ENCODE assay signal across 10 cellular contexts in the genomic region with DNA sequence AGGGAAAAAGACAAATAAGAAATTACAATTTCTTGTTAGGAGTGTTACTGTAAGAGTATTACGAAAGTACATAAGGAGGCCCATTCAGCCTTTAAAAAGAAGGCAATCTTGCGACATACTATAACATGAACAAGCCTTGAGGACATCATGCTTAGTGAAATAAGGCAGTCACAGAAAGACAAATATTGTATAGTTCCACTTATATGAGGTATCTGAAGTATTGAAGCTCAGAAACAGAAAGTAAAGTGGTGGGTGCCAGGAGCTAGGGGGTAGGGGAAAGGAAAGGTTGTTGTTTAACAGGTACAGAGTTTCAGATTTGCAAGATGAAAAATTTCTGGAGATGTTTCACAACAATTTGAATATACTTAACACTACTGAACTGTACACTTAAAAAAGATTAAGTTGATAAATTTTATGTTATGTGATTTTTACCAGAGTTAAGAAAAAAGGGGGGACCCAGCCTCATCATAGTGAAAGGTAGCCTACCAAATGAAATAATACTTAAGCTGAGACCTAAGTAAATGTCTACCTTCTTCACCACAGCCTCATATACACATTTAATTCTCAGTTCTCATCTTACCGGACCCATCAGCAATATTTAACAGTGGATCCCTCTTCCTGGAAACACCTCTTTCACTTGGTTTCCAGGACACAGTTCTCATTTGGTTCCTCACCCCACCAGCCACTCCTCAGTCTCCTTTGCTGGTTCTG. TPM values are rescaled to one million over a fixed set of nuclear protein-coding genes. Genes with fewer than 3 reads are reported as not detected.
A peak's percentile ranks its signal among the peaks of the same experiment; 100 is the strongest.
DNase-seq lines count a peak whose midpoint lies in the region; ATAC-seq and TF ChIP-seq lines count a peak whose summit lies in the region.
"Had no signal": no experiment of that assay in that cellular context is flagged by ENCODE, and none has a peak within 500 bp of the region (broad histone marks: within the 10 kb centered on the region; RNA-seq: fewer than 3 reads in every experiment).

No MANE protein-coding gene starts in this region.

- H3K9me3 ChIP-seq in trophoblast cell (ENCODE audit: insufficient read depth, low read depth, low read length) (no peaks in the 10 kb centered on the region), body of pancreas (no peaks in the 10 kb centered on the region), Caco-2 (no peaks in the 10 kb centered on the region)

- intact Hi-C loops in body of pancreas (cut with DNase I), result no loop called here
- intact Hi-C loops in Caco-2 (cut with micrococcal nuclease; ENCODE audit: unreplicated experiment), result no loop called here

- H3K27ac Mint-ChIP-seq in activated CD8-positive, alpha-beta T cell treated with anti-CD3 and anti-CD28 coated beads, Interleukin-2, amount 10 ng/mL, durations not matched to agents 7 days and 5 days, result peak overlapping the region; percentile 13
- no peak overlapping the region for H3K27ac Mint-ChIP-seq in Caco-2 (ENCODE audit: unreplicated experiment)

- H3K79me2 ChIP-seq in trophoblast cell (ENCODE audit: control insufficient read depth, insufficient read depth, low read length, poor library complexity), result peaks cover 4% of the 10 kb centered on the region

- TF ChIP-seq CTCF in body of pancreas (IDR thresholded peaks at IDR 0.05) (no peak), Caco-2 (IDR thresholded peaks at IDR 0.05; ENCODE audit: insufficient read depth in 1 of 2, low read depth in 1 of 2, low read length in 1 of 2, severe bottlenecking in 1 of 2, unreplicated experiment in 1 of 2) (no peak)

- no peak overlapping the region for H3K4me2 ChIP-seq in trophoblast cell (ENCODE audit: low read length)

- no peaks in the 10 kb centered on the region for H3K9me3 Mint-ChIP-seq in activated CD8-positive, alpha-beta T cell treated with anti-CD3 and anti-CD28 coated beads, Interleukin-2, amount 10 ng/mL, durations not matched to agents 7 days and 5 days (ENCODE audit: insufficient read depth)
- H3K9me3 Mint-ChIP-seq in Caco-2 (ENCODE audit: unreplicated experiment), result peaks cover 13% of the 10 kb centered on the region

- no peak overlapping the region for H3K4me3 Mint-ChIP-seq in activated CD8-positive, alpha-beta T cell treated with anti-CD3 and anti-CD28 coated beads, Interleukin-2, amount 10 ng/mL, durations not matched to agents 7 days and 5 days
- no peak overlapping the region for H3K4me3 Mint-ChIP-seq in Caco-2 (ENCODE audit: unreplicated experiment)

- WGBS in trophoblast cell (ENCODE audit: extremely low coverage, insufficient coverage, insufficient read length), result no CpG with 5 or more reads among the region's 3 CpGs
- WGBS in body of pancreas, 2 donors, result 89 to 95% methylated on average over 3 of the region's 3 CpGs

- H3K9ac ChIP-seq in trophoblast cell (ENCODE audit: low read length), result no peak overlapping the region

- no peak overlapping the region for H2BK120ac ChIP-seq in trophoblast cell (ENCODE audit: insufficient read depth, low read length, poor library complexity)

- H3K36me3 ChIP-seq in trophoblast cell (ENCODE audit: control insufficient read depth in 1 of 2, insufficient read depth in 2 of 2, low read length in 2 of 2) (peaks cover 0 to 2% of the 10 kb centered on the region in 2 experiments), body of pancreas (replicated peaks in 1 of 2; ENCODE audit: insufficient read depth in 1 of 2, low read depth in 2 of 2) (no peaks in the 10 kb centered on the region), Caco-2 (ENCODE audit: control insufficient read depth, insufficient read depth, low read length) (no peaks in the 10 kb centered on the region)

- H2BK5ac ChIP-seq in trophoblast cell (ENCODE audit: low read depth, low read length, poor library complexity), result no peak overlapping the region

- H3K4ac ChIP-seq in trophoblast cell (ENCODE audit: low read depth, low read length), result no peak overlapping the region

- no peaks in the 10 kb centered on the region for H3K4me1 ChIP-seq in trophoblast cell (ENCODE audit: control insufficient read depth in 1 of 2, insufficient read depth in 2 of 2, low read length in 2 of 2)
- H3K4me1 ChIP-seq in body of pancreas, result peaks cover 34% of the 10 kb centered on the region
- H3K4me1 ChIP-seq in Caco-2, result peaks cover 9% of the 10 kb centered on the region; the same call in 1 of the 2 replicates

- H3K23ac ChIP-seq in trophoblast cell (ENCODE audit: low read length), result no peak overlapping the region

- peak; percentile 82 for ATAC-seq in GM18909 (IDR thresholded peaks at IDR 0.05; ENCODE audit: poor library complexity, unreplicated experiment)
- peak; percentile 74 for ATAC-seq in HG02981 (IDR thresholded peaks at IDR 0.05; ENCODE audit: unreplicated experiment)
- ATAC-seq in activated CD8-positive, alpha-beta T cell treated with anti-CD3 and anti-CD28 coated beads, Interleukin-2, amount 10 ng/mL, durations not matched to agents 7 days and 5 days, result peak; percentile 42
- no peak for ATAC-seq in body of pancreas

- TF ChIP-seq POLR2A in body of pancreas (IDR thresholded peaks at IDR 0.05), result no peak

- H3K14ac ChIP-seq in trophoblast cell (ENCODE audit: low read length), result no peak overlapping the region

- no peak overlapping the region for H3K27ac ChIP-seq in trophoblast cell (ENCODE audit: low read depth, low read length)
- H3K27ac ChIP-seq in body of pancreas, result no peak overlapping the region

- no peak overlapping the region for H2AK5ac ChIP-seq in trophoblast cell (ENCODE audit: low read length)

- no peaks in the 10 kb centered on the region for H3K79me1 ChIP-seq in trophoblast cell (ENCODE audit: low read length)

- CTCF ChIA-PET in activated CD8-positive, alpha-beta T cell treated with anti-CD3 and anti-CD28 coated beads, Interleukin-2, amount 10 ng/mL, durations not matched to agents 7 days and 5 days (lab: Charles Lee), result interaction anchor here (1.0 to 1.8 kb wide), 5 partner anchors 14 to 82 kb away, joined by 3 to 4 read pairs (median 3); no protein-coding TSS in a partner anchor
- CTCF ChIA-PET in Caco-2 (lab: Charles Lee), result no interaction called here

- no peak overlapping the region for H2BK12ac ChIP-seq in trophoblast cell (ENCODE audit: low read length)

- DNase-seq in activated CD8-positive, alpha-beta T cell treated with anti-CD3 and anti-CD28 coated beads, Interleukin-2, amount 10 ng/mL, durations not matched to agents 7 days and 5 days, result no peak
- DNase-seq in trophoblast cell (peak in 1 of 2 donors; percentile 23), DMS153 treated with DMSO at 0.1 percent for 48 hours (lab: John Stamatoyannopoulos, UW; ENCODE audit: unreplicated experiment) (no peak), NCI-H526 treated with DMSO at 0.1 percent for 48 hours (lab: John Stamatoyannopoulos, UW) (no peak), body of pancreas (no peak), Caco-2 (no peak)
- DNase-seq: activated CD8-positive, alpha-beta memory T cell treated with anti-CD3 and anti-CD28 coated beads for 24 hours; NCI-H345 had no signal

- H4K8ac ChIP-seq in trophoblast cell (ENCODE audit: low read depth, low read length), result no peak overlapping the region

- no peak overlapping the region for H3K4me3 ChIP-seq in trophoblast cell (ENCODE audit: low read depth, low read length)
- no peak overlapping the region for H3K4me3 ChIP-seq in body of pancreas
- no peak overlapping the region for H3K4me3 ChIP-seq in Caco-2 (ENCODE audit: low read depth, low read length)

- no peak overlapping the region for H4K91ac ChIP-seq in trophoblast cell (ENCODE audit: low read depth, low read length)

- H2AFZ ChIP-seq in trophoblast cell (ENCODE audit: insufficient read depth, low read length, poor library complexity), result peak overlapping the region; percentile 25

- H3K27me3 Mint-ChIP-seq in activated CD8-positive, alpha-beta T cell treated with anti-CD3 and anti-CD28 coated beads, Interleukin-2, amount 10 ng/mL, durations not matched to agents 7 days and 5 days (ENCODE audit: low read depth), result no peaks in the 10 kb centered on the region
- H3K27me3 Mint-ChIP-seq in Caco-2 (ENCODE audit: insufficient read depth, unreplicated experiment), result no peaks in the 10 kb centered on the region

- peaks cover 44% of the 10 kb centered on the region for H3K4me1 Mint-ChIP-seq in activated CD8-positive, alpha-beta T cell treated with anti-CD3 and anti-CD28 coated beads, Interleukin-2, amount 10 ng/mL, durations not matched to agents 7 days and 5 days (ENCODE audit: low read depth)
- H3K4me1 Mint-ChIP-seq in Caco-2 (ENCODE audit: low read depth, unreplicated experiment), result peaks cover 24% of the 10 kb centered on the region

- BruUV-seq in Caco-2 (replicated peaks; lab: Mats Ljungman, UMichigan), result no TSS peak

- H3K18ac ChIP-seq in trophoblast cell (ENCODE audit: low read length), result no peak overlapping the region

- POLR2A ChIA-PET in activated CD8-positive, alpha-beta T cell treated with anti-CD3 and anti-CD28 coated beads, Interleukin-2, amount 10 ng/mL, durations not matched to agents 7 days and 5 days (lab: Charles Lee), result interaction anchor here (1.0 kb wide), 1 partner anchor 18 kb away, joined by 3 read pairs; no protein-coding TSS in a partner anchor
- POLR2A ChIA-PET in Caco-2 (lab: Charles Lee), result no interaction called here

- no peak overlapping the region for H4K12ac ChIP-seq in trophoblast cell (ENCODE audit: low read depth, low read length)

- H3K27me3 ChIP-seq in trophoblast cell (ENCODE audit: insufficient read depth, low read length), result no peaks in the 10 kb centered on the region
- no peaks in the 10 kb centered on the region for H3K27me3 ChIP-seq in body of pancreas
- no peaks in the 10 kb centered on the region for H3K27me3 ChIP-seq in Caco-2 (replicated peaks; ENCODE audit: control insufficient read depth, insufficient read depth, low read length)

- H3K36me3 Mint-ChIP-seq in activated CD8-positive, alpha-beta T cell treated with anti-CD3 and anti-CD28 coated beads, Interleukin-2, amount 10 ng/mL, durations not matched to agents 7 days and 5 days (ENCODE audit: low read depth), result peaks cover 34% of the 10 kb centered on the region
- H3K36me3 Mint-ChIP-seq in Caco-2 (ENCODE audit: insufficient read depth, unreplicated experiment), result peaks cover 9% of the 10 kb centered on the region

RNA-seq across cellular contexts. Expression of a gene that starts 19.5 kb away (rescaled TPM):
- 10 to 100 TPM; 36.7 to 44.1 TPM for total RNA-seq in activated CD8-positive, alpha-beta T cell treated with anti-CD3 and anti-CD28 coated beads, Interleukin-2, amount 10 ng/mL, durations not matched to agents 7 days and 5 days
- 14.7 and 15.2 TPM in 2 replicates for polyA plus RNA-seq in trophoblast cell (2013)
- total RNA-seq in body of pancreas, result 10 to 100 TPM; 28.3 to 68.6 TPM
- 34.7 and 36.4 TPM in 2 replicates for total RNA-seq in Caco-2 (2022)
